In the genomic region with DNA sequence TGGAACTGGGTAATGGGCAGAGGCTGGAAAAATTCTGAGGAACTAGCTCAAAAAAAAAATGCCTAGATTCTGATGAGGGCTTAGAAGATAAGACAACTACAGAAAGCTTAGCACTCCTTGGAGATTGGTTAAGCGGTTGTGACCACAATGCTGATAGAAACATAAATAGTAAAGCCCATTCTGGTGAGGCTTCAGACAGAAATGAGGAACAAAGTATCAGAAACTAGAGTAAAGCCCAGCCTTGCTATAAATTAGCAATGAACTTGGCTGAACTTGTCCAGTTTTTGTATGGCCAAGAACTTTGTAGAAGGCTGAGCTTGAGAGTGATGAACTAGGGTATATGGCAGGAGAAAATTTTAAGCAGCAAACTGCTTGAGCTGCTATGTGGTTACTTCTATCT, we compare ENCODE assay signal across 13 cellular contexts. TPM values are rescaled to one million over a fixed set of nuclear protein-coding genes. Genes with fewer than 3 reads are reported as not detected.
DNase-seq lines count a peak whose midpoint lies in the region; ATAC-seq and TF ChIP-seq lines count a peak whose summit lies in the region.
"Had no signal": no experiment of that assay in that cellular context is flagged by ENCODE, and none has a peak within 500 bp of the region (broad histone marks: within the 10 kb centered on the region; RNA-seq: fewer than 3 reads in every experiment).

No MANE protein-coding gene starts in this region.

- TF ChIP-seq CTCF in Peyer's patch (IDR thresholded peaks at IDR 0.05): no peak

- no peaks in the 10 kb centered on the region for H3K27me3 ChIP-seq in Peyer's patch
- H3K27me3 ChIP-seq: testis had no signal

- peaks cover 11% of the 10 kb centered on the region for H3K4me1 Mint-ChIP-seq in activated CD4-positive, alpha-beta T cell treated with anti-CD3 and anti-CD28 coated beads, Interleukin-2, amount 10 ng/mL, durations not matched to agents 7 days and 5 days
- peaks cover 2% of the 10 kb centered on the region for H3K4me1 Mint-ChIP-seq in activated CD4-positive, alpha-beta T cell treated with anti-CD3 and anti-CD28 coated beads, Interleukin-2, amount 10 ng/mL, durations not matched to agents 24 days and 14 days
- peaks cover 6 to 17% of the 10 kb centered on the region in 2 donors for H3K4me1 Mint-ChIP-seq in natural killer cell treated with Interleukin-12 subunit alpha and Interleukin-12 subunit beta and Interleukin-15 and Interleukin-18, amount 100 ng/mL, for 72 hours (ENCODE audit: low read depth in 2 of 2)

- no peaks in the 10 kb centered on the region for H3K27me3 Mint-ChIP-seq in activated CD4-positive, alpha-beta T cell treated with anti-CD3 and anti-CD28 coated beads, Interleukin-2, amount 10 ng/mL, durations not matched to agents 7 days and 5 days
- no peaks in the 10 kb centered on the region for H3K27me3 Mint-ChIP-seq in activated CD4-positive, alpha-beta T cell treated with anti-CD3 and anti-CD28 coated beads, Interleukin-2, amount 10 ng/mL, durations not matched to agents 24 days and 14 days
- no peaks in the 10 kb centered on the region for H3K27me3 Mint-ChIP-seq in natural killer cell treated with Interleukin-12 subunit alpha and Interleukin-12 subunit beta and Interleukin-15 and Interleukin-18, amount 100 ng/mL, for 72 hours
- H3K27me3 Mint-ChIP-seq: naive thymus-derived CD8-positive, alpha-beta T cell had no signal

- peak overlapping the region; percentile 58 for H3K27ac Mint-ChIP-seq in activated CD4-positive, alpha-beta T cell treated with anti-CD3 and anti-CD28 coated beads, Interleukin-2, amount 10 ng/mL, durations not matched to agents 7 days and 5 days
- H3K27ac Mint-ChIP-seq in activated CD4-positive, alpha-beta T cell treated with anti-CD3 and anti-CD28 coated beads, Interleukin-2, amount 10 ng/mL, durations not matched to agents 24 days and 14 days: no peak overlapping the region
- no peak overlapping the region for H3K27ac Mint-ChIP-seq in natural killer cell treated with Interleukin-12 subunit alpha and Interleukin-12 subunit beta and Interleukin-15 and Interleukin-18, amount 100 ng/mL, for 72 hours
- H3K27ac Mint-ChIP-seq: activated T-helper 1 cell treated with anti-CD3 and anti-CD28 coated beads, Interleukin-12 subunit alpha, Interleukin-12 subunit beta, Interleukin-2, Interleukin-4 antibody, amounts not matched to agents 30 ng/mL and 10 ng/mL and 1 ng/mL, durations not matched to agents 14 hours and 24 hours and 36 hours; naive thymus-derived CD8-positive, alpha-beta T cell; T-helper 1 cell treated with Interleukin-12 subunit alpha and Interleukin-12 subunit beta and Interleukin-4 antibody, amounts not matched to agents 30 μg/mL and 1 μg/mL, for 36 hours had no signal

- H3K4me3 ChIP-seq in Peyer's patch: no peak overlapping the region
- H3K4me3 ChIP-seq: coronary artery, testis had no signal

- no peaks in the 10 kb centered on the region for H3K4me1 ChIP-seq in Peyer's patch

- no peaks in the 10 kb centered on the region for H3K9me3 ChIP-seq in Peyer's patch
- H3K9me3 ChIP-seq: testis had no signal

- CTCF ChIA-PET in activated CD4-positive, alpha-beta T cell treated with anti-CD3 and anti-CD28 coated beads, Interleukin-2, amount 10 ng/mL, durations not matched to agents 7 days and 5 days (lab: Charles Lee): interaction anchor here (0.6 to 1.4 kb wide), 3 partner anchors 28 to 714 kb away, joined by 3 read pairs; a partner anchor contains a TSS

- intact Hi-C loops in activated CD4-positive, alpha-beta T cell treated with anti-CD3 and anti-CD28 coated beads, Interleukin-2, amount 10 ng/mL, durations not matched to agents 24 days and 14 days (cut with micrococcal nuclease): no loop called here
- intact Hi-C loops in posterior cingulate gyrus (cut with DNase I): no loop called here

- peaks cover 74% of the 10 kb centered on the region for H3K36me3 Mint-ChIP-seq in activated CD4-positive, alpha-beta T cell treated with anti-CD3 and anti-CD28 coated beads, Interleukin-2, amount 10 ng/mL, durations not matched to agents 7 days and 5 days (ENCODE audit: low read depth)
- H3K36me3 Mint-ChIP-seq in activated CD4-positive, alpha-beta T cell treated with anti-CD3 and anti-CD28 coated beads, Interleukin-2, amount 10 ng/mL, durations not matched to agents 24 days and 14 days (ENCODE audit: low read depth): peaks cover 71% of the 10 kb centered on the region
- peaks cover 50% of the 10 kb centered on the region for H3K36me3 Mint-ChIP-seq in natural killer cell treated with Interleukin-12 subunit alpha and Interleukin-12 subunit beta and Interleukin-15 and Interleukin-18, amount 100 ng/mL, for 72 hours

- no peak for TF ChIP-seq POLR2A in Peyer's patch (IDR thresholded peaks at IDR 0.05)

- no peak overlapping the region for H3K4me3 Mint-ChIP-seq in activated CD4-positive, alpha-beta T cell treated with anti-CD3 and anti-CD28 coated beads, Interleukin-2, amount 10 ng/mL, durations not matched to agents 7 days and 5 days
- no peak overlapping the region for H3K4me3 Mint-ChIP-seq in activated CD4-positive, alpha-beta T cell treated with anti-CD3 and anti-CD28 coated beads, Interleukin-2, amount 10 ng/mL, durations not matched to agents 24 days and 14 days
- H3K4me3 Mint-ChIP-seq in natural killer cell treated with Interleukin-12 subunit alpha and Interleukin-12 subunit beta and Interleukin-15 and Interleukin-18, amount 100 ng/mL, for 72 hours: no peak overlapping the region
- H3K4me3 Mint-ChIP-seq: activated T-helper 1 cell treated with anti-CD3 and anti-CD28 coated beads, Interleukin-12 subunit alpha, Interleukin-12 subunit beta, Interleukin-2, Interleukin-4 antibody, amounts not matched to agents 30 ng/mL and 10 ng/mL and 1 ng/mL, durations not matched to agents 14 hours and 24 hours and 36 hours; naive thymus-derived CD8-positive, alpha-beta T cell; T-helper 1 cell treated with Interleukin-12 subunit alpha and Interleukin-12 subunit beta and Interleukin-4 antibody, amounts not matched to agents 30 μg/mL and 1 μg/mL, for 36 hours had no signal

- peaks cover 0 to 92% (median 0%) of the 10 kb centered on the region in 3 donors for H3K36me3 ChIP-seq in Peyer's patch

- POLR2A ChIA-PET in activated CD4-positive, alpha-beta T cell treated with anti-CD3 and anti-CD28 coated beads, Interleukin-2, amount 10 ng/mL, durations not matched to agents 7 days and 5 days (lab: Charles Lee): interaction anchor here (0.6 kb wide), 1 partner anchor 40 kb away, joined by 4 read pairs; no protein-coding TSS in a partner anchor

- ATAC-seq in HG02852 (IDR thresholded peaks at IDR 0.05; ENCODE audit: unreplicated experiment): peak; percentile 99
- no peak for ATAC-seq in natural killer cell treated with Interleukin-12 subunit alpha and Interleukin-12 subunit beta and Interleukin-15 and Interleukin-18, amount 100 ng/mL, for 72 hours
- ATAC-seq: naive thymus-derived CD8-positive, alpha-beta T cell had no signal

- H3K9me3 Mint-ChIP-seq in activated CD4-positive, alpha-beta T cell treated with anti-CD3 and anti-CD28 coated beads, Interleukin-2, amount 10 ng/mL, durations not matched to agents 7 days and 5 days: peaks cover 3% of the 10 kb centered on the region
- no peaks in the 10 kb centered on the region for H3K9me3 Mint-ChIP-seq in activated CD4-positive, alpha-beta T cell treated with anti-CD3 and anti-CD28 coated beads, Interleukin-2, amount 10 ng/mL, durations not matched to agents 24 days and 14 days
- no peaks in the 10 kb centered on the region for H3K9me3 Mint-ChIP-seq in natural killer cell treated with Interleukin-12 subunit alpha and Interleukin-12 subunit beta and Interleukin-15 and Interleukin-18, amount 100 ng/mL, for 72 hours
- H3K9me3 Mint-ChIP-seq: activated T-helper 1 cell treated with anti-CD3 and anti-CD28 coated beads, Interleukin-12 subunit alpha, Interleukin-12 subunit beta, Interleukin-2, Interleukin-4 antibody, amounts not matched to agents 30 ng/mL and 10 ng/mL and 1 ng/mL, durations not matched to agents 14 hours and 24 hours and 36 hours; T-helper 1 cell treated with Interleukin-12 subunit alpha and Interleukin-12 subunit beta and Interleukin-4 antibody, amounts not matched to agents 30 μg/mL and 1 μg/mL, for 36 hours had no signal

- no peak for DNase-seq in activated CD4-positive, alpha-beta T cell treated with anti-CD3 and anti-CD28 coated beads, Interleukin-2, amount 10 ng/mL, durations not matched to agents 7 days and 5 days
- no peak for DNase-seq in activated CD4-positive, alpha-beta T cell treated with anti-CD3 and anti-CD28 coated beads, Interleukin-2, amount 10 ng/mL, durations not matched to agents 24 days and 14 days
- DNase-seq in Kasumi-1 (lab: John Stamatoyannopoulos, UW) (peak; percentile 85 to 87), Peyer's patch (no peak), NCI-H345 (lab: John Stamatoyannopoulos, UW) (no peak), posterior cingulate gyrus (no peak)
- no peak for DNase-seq in natural killer cell treated with Interleukin-12 subunit alpha and Interleukin-12 subunit beta and Interleukin-15 and Interleukin-18, amount 100 ng/mL, for 72 hours (ENCODE audit: low spot score)
- DNase-seq: naive thymus-derived CD8-positive, alpha-beta T cell; testis had no signal

- H3K27ac ChIP-seq in Peyer's patch: no peak overlapping the region
- H3K27ac ChIP-seq: coronary artery, testis had no signal

RNA-seq across cellular contexts. Expression of a gene that starts 25.4 kb away (rescaled TPM):
- 10 to 100 TPM; 27.4 to 31.7 TPM for total RNA-seq in activated CD4-positive, alpha-beta T cell treated with anti-CD3 and anti-CD28 coated beads, Interleukin-2, amount 10 ng/mL, durations not matched to agents 7 days and 5 days
- total RNA-seq in activated CD4-positive, alpha-beta T cell treated with anti-CD3 and anti-CD28 coated beads, Interleukin-2, amount 10 ng/mL, durations not matched to agents 24 days and 14 days: 21.0 and 22.2 TPM in 2 replicates
- total RNA-seq in Peyer's patch: 100 to 1,000 TPM in 2 of 4 donors, 10 to 100 TPM in 2; 84.0 to 134 (median 112) TPM
- total RNA-seq in natural killer cell treated with Interleukin-12 subunit alpha and Interleukin-12 subunit beta and Interleukin-15 and Interleukin-18, amount 100 ng/mL, for 72 hours: 10 to 100 TPM; 34.9 to 43.5 TPM

Comparison
In these comparisons a context has a peak if more than half of its experiments do, and no peak if none do; other contexts are left out.
1. DNase-seq: peak in Kasumi-1 (2 of 2); none in activated CD4-positive, alpha-beta T cell treated with anti-CD3 and anti-CD28 coated beads, Interleukin-2, amount 10 ng/mL, durations not matched to agents 7 days and 5 days (single experiment), activated CD4-positive, alpha-beta T cell treated with anti-CD3 and anti-CD28 coated beads, Interleukin-2, amount 10 ng/mL, durations not matched to agents 24 days and 14 days (single experiment), Peyer's patch (0 of 3), NCI-H345 (single experiment), posterior cingulate gyrus (0 of 10) and natural killer cell treated with Interleukin-12 subunit alpha and Interleukin-12 subunit beta and Interleukin-15 and Interleukin-18, amount 100 ng/mL, for 72 hours (single experiment).